Comparison of ENCODE assay signal across 15 cellular contexts in genomic region chr5:82640901-82641300, GRCh38.
A peak's percentile ranks its signal among the peaks of the same experiment; 100 is the strongest.
DNase-seq lines count a peak whose midpoint lies in the region; ATAC-seq and TF ChIP-seq lines count a peak whose summit lies in the region.
"Had no signal": no experiment of that assay in that cellular context is flagged by ENCODE, and none has a peak within 500 bp of the region (broad histone marks: within the 10 kb centered on the region; RNA-seq: fewer than 3 reads in every experiment).

No MANE protein-coding gene starts in this region.

- H3K4me3 ChIP-seq in right cardiac atrium (ENCODE audit: low read length) (no peak overlapping the region), ascending aorta (no peak overlapping the region)
- H3K4me3 ChIP-seq: cardiac muscle cell had no signal

- no peaks in the 10 kb centered on the region for H3K9me3 ChIP-seq in right cardiac atrium (ENCODE audit: control insufficient read depth, low read length)
- no peaks in the 10 kb centered on the region for H3K9me3 ChIP-seq in ascending aorta

- H3K36me3 Mint-ChIP-seq in activated naive CD4-positive, alpha-beta T cell treated with anti-CD3 and anti-CD28 coated beads, Interleukin-2, amount 50 U/mL, for 72 hours = no peaks in the 10 kb centered on the region
- H3K36me3 Mint-ChIP-seq: CD4-positive, CD25-positive, alpha-beta regulatory T cell; stimulated activated memory B cell treated with anti-CD40 and anti-IgM and Interleukin-4, amounts not matched to agents 10 μg/mL and 1 μg/mL and 100 μg/mL, for 72 hours had no signal

- H3K27ac ChIP-seq in right cardiac atrium (ENCODE audit: low read length) (no peak overlapping the region), ascending aorta (peak overlapping the region; percentile 58 to 77)
- H3K27ac ChIP-seq: cardiac muscle cell had no signal

- no peak overlapping the region for H3K27ac Mint-ChIP-seq in activated naive CD4-positive, alpha-beta T cell treated with anti-CD3 and anti-CD28 coated beads, Interleukin-2, amount 50 U/mL, for 72 hours
- H3K27ac Mint-ChIP-seq: activated CD4-positive, alpha-beta T cell treated with anti-CD3 and anti-CD28 coated beads, Interleukin-2, amount 10 ng/mL, durations not matched to agents 7 days and 5 days; CD4-positive, CD25-positive, alpha-beta regulatory T cell; stimulated activated memory B cell treated with anti-CD40 and anti-IgM and Interleukin-4, amounts not matched to agents 10 μg/mL and 1 μg/mL and 100 μg/mL, for 72 hours had no signal

- H3K27me3 ChIP-seq in right cardiac atrium (ENCODE audit: control insufficient read depth, insufficient read depth) (no peaks in the 10 kb centered on the region), ascending aorta (no peaks in the 10 kb centered on the region)
- H3K27me3 ChIP-seq: cardiac muscle cell had no signal

- H3K4me1 ChIP-seq in right cardiac atrium (ENCODE audit: control insufficient read depth, insufficient read depth, low read length) (peaks cover 2% of the 10 kb centered on the region), ascending aorta (peaks cover 5 to 19% of the 10 kb centered on the region in 2 donors)

- intact Hi-C loops in right cardiac atrium (cut with DNase I) = loop anchor here in 3 of 4 donors (5.0 to 10.0 kb wide), 6 partner anchors 154 to 924 kb away; partner anchors contain the start of gene VCAN (in 1 of the 3)
- intact Hi-C loops in Right ventricle myocardium inferior (cut with DNase I) = loop anchor here (1.0 to 5.0 kb wide), 4 partner anchors 289 to 922 kb away; no protein-coding TSS in a partner anchor
- intact Hi-C loops in ascending aorta (cut with DNase I) = loop anchor here (1.0 to 10.0 kb wide), 4 partner anchors 289 to 831 kb away; partner anchors contain the start of genes TMEM167A and XRCC4

- no peaks in the 10 kb centered on the region for H3K36me3 ChIP-seq in ascending aorta
- H3K36me3 ChIP-seq: cardiac muscle cell had no signal

- no peak for TF ChIP-seq CTCF in ascending aorta (IDR thresholded peaks at IDR 0.05)

- DNase-seq in right cardiac atrium (no peak), Right ventricle myocardium inferior (ENCODE audit: missing footprints) (no peak), ascending aorta (ENCODE audit: low spot score in 2 of 2) (no peak), medulla oblongata (ENCODE audit: extremely low spot score) (peak; percentile 39), LoVo (ENCODE audit: low spot score) (no peak)
- DNase-seq in activated CD8-positive, alpha-beta memory T cell treated with anti-CD3 and anti-CD28 coated beads, Interleukin-2, amount 50 U/mL, for 4 hours = no peak
- DNase-seq in activated naive CD4-positive, alpha-beta T cell treated with anti-CD3 and anti-CD28 coated beads, Interleukin-2, amount 50 U/mL, for 72 hours (ENCODE audit: low spot score in 2 of 2) = no peak
- DNase-seq: activated naive CD4-positive, alpha-beta T cell treated with anti-CD3 and anti-CD28 coated beads, Interleukin-2, amount 50 U/mL, for 16 hours; stimulated activated CD4-positive, alpha-beta T cell treated with anti-CD3 and anti-CD28 coated beads, Interleukin-12 subunit alpha, Interleukin-12 subunit beta, amount 100 ng/mL, for 4 hours; T-helper 9 cell had no signal

- ATAC-seq in right cardiac atrium = peak; percentile 56 to 58
- ATAC-seq in Right ventricle myocardium inferior = no peak
- no peak for ATAC-seq in GM21390 (IDR thresholded peaks at IDR 0.05; ENCODE audit: unreplicated experiment)
- no peak for ATAC-seq in activated naive CD4-positive, alpha-beta T cell treated with anti-CD3 and anti-CD28 coated beads, Interleukin-2, amount 50 U/mL, for 72 hours
- ATAC-seq: stimulated activated memory B cell treated with anti-CD40 and anti-IgM and Interleukin-4, amounts not matched to agents 10 μg/mL and 1 μg/mL and 100 μg/mL, for 72 hours had no signal

- no peaks in the 10 kb centered on the region for H3K9me3 Mint-ChIP-seq in activated naive CD4-positive, alpha-beta T cell treated with anti-CD3 and anti-CD28 coated beads, Interleukin-2, amount 50 U/mL, for 72 hours
- H3K9me3 Mint-ChIP-seq: activated CD4-positive, alpha-beta T cell treated with anti-CD3 and anti-CD28 coated beads, Interleukin-2, amount 10 ng/mL, durations not matched to agents 7 days and 5 days; stimulated activated memory B cell treated with anti-CD40 and anti-IgM and Interleukin-4, amounts not matched to agents 10 μg/mL and 1 μg/mL and 100 μg/mL, for 72 hours had no signal

- 30% methylated on average over 3 of the region's 3 CpGs for WGBS in right cardiac atrium

Comparison
In these comparisons a context has a peak if more than half of its experiments do, and no peak if none do; other contexts are left out.
1. ATAC-seq: peak in right cardiac atrium (2 of 2); none in Right ventricle myocardium inferior (single experiment), GM21390 (single experiment) and activated naive CD4-positive, alpha-beta T cell treated with anti-CD3 and anti-CD28 coated beads, Interleukin-2, amount 50 U/mL, for 72 hours (0 of 2).